In the genomic region with DNA sequence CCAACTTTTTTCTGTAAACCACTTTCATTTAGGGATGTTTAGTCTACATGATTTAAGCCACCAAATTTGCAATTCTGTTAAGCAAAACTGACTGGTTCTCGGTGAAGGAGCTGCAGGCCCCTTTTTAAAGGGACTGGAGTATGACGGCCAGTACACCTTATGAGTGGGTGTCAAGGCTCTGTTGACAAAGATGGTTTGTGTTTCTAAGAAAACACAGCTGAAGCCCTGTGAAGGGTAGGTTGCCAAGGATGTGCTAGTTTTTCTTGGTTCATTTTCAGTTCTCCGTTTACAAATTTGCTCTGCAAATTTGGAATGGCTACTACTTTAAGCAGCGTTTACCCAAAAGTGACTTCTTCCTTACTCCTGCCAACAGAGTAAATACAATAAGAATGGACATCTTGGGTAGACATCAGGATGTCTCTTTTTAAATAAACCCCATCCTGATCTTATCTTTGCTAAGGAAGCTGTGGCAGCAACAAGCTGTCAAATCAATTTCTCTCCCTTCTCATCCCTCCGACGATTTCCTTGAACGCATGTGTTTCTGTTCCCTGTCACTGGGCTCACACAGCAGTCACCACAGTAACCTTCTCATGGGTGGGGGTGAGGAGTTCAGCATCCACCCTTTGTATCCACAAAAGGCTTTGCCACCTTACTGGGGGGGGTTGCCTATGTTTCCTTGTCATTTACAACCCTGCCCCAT, we compare ENCODE assay signal across 29 cellular contexts.
"Had no signal": no experiment of that assay in that cellular context is flagged by ENCODE, and none has a peak within 500 bp of the region (broad histone marks: within the 10 kb centered on the region; RNA-seq: fewer than 3 reads in every experiment).

No MANE protein-coding gene starts in this region.

- H3K27ac ChIP-seq: Peyer's patch, RWPE1, SJCRH30 had no signal

- H3K36me3 ChIP-seq: Peyer's patch, SJCRH30 had no signal

- H3K4me1 ChIP-seq: SJCRH30 had no signal

- H3K36me3 Mint-ChIP-seq: activated CD4-positive, alpha-beta memory T cell treated with anti-CD3 and anti-CD28 coated beads for 36 hours; activated naive CD8-positive, alpha-beta T cell; brain; IgD-negative memory B cell; T-cell had no signal

- H3K27me3 ChIP-seq: Peyer's patch, SJCRH30 had no signal

- H3K27ac Mint-ChIP-seq: activated CD4-positive, alpha-beta memory T cell treated with anti-CD3 and anti-CD28 coated beads for 36 hours; activated CD4-positive, alpha-beta T cell treated with anti-CD3 and anti-CD28 coated beads, Interleukin-2, amount 10 ng/mL, durations not matched to agents 7 days and 5 days; activated naive CD4-positive, alpha-beta T cell treated with anti-CD3 and anti-CD28 coated beads for 36 hours; activated naive CD8-positive, alpha-beta T cell; activated T-helper 17 cell treated with anti-CD3 and anti-CD28 coated beads, Interleukin-2, amount 50 U/mL, for 72 hours; brain; IgD-negative memory B cell; T-cell had no signal

- DNase-seq: activated CD4-positive, alpha-beta memory T cell treated with anti-CD3 and anti-CD28 coated beads for 36 hours; activated CD4-positive, alpha-beta T cell treated with anti-CD3 and anti-CD28 coated beads, Interleukin-2, amount 10 ng/mL, durations not matched to agents 7 days and 5 days; activated CD4-positive, CD25-positive, alpha-beta regulatory T cell; activated CD8-positive, alpha-beta memory T cell treated with anti-CD3 and anti-CD28 coated beads for 24 hours; activated gamma-delta T cell; activated naive CD4-positive, alpha-beta T cell treated with anti-CD3 and anti-CD28 coated beads for 36 hours; activated T-cell treated with anti-CD3 and anti-CD28 coated beads, Interleukin-2, amount 50 U/mL, for 4 hours; amygdala; KG1; MV-4-11; NCI-H1092 treated with DMSO at 0.1 percent for 48 hours; NCI-H1436; NCI-H1694 treated with DMSO at 0.1 percent for 48 hours; NCI-H2081 treated with DMSO at 0.1 percent for 48 hours; NCI-H226; NCI-H774; NK-92 treated with Interleukin-12 subunit alpha and Interleukin-12 subunit beta, amount 100 ng/mL, for 24 hours; Peyer's patch; Right ventricle myocardium superior; SJCRH30; T-cell; T-helper 2 cell; T1000 had no signal

- H3K4me3 ChIP-seq: Peyer's patch, SJCRH30 had no signal

- H3K4me1 Mint-ChIP-seq: brain had no signal

- H3K27me3 Mint-ChIP-seq: activated CD4-positive, alpha-beta memory T cell treated with anti-CD3 and anti-CD28 coated beads for 36 hours had no signal

- H3K4me3 Mint-ChIP-seq: activated CD4-positive, alpha-beta memory T cell treated with anti-CD3 and anti-CD28 coated beads for 36 hours; activated CD4-positive, alpha-beta T cell treated with anti-CD3 and anti-CD28 coated beads, Interleukin-2, amount 10 ng/mL, durations not matched to agents 7 days and 5 days; activated naive CD4-positive, alpha-beta T cell treated with anti-CD3 and anti-CD28 coated beads for 36 hours; activated naive CD8-positive, alpha-beta T cell; activated T-cell treated with anti-CD3 and anti-CD28 coated beads, Interleukin-2, amount 50 U/mL, for 4 hours; activated T-helper 17 cell treated with anti-CD3 and anti-CD28 coated beads, Interleukin-2, amount 50 U/mL, for 72 hours; brain; central memory CD8-positive, alpha-beta T cell; IgD-negative memory B cell; T-cell had no signal

- H3K9me3 ChIP-seq: Peyer's patch, SJCRH30 had no signal

- H3K9me3 Mint-ChIP-seq: activated CD4-positive, alpha-beta memory T cell treated with anti-CD3 and anti-CD28 coated beads for 36 hours; activated CD4-positive, alpha-beta T cell treated with anti-CD3 and anti-CD28 coated beads, Interleukin-2, amount 10 ng/mL, durations not matched to agents 7 days and 5 days; activated naive CD4-positive, alpha-beta T cell treated with anti-CD3 and anti-CD28 coated beads for 36 hours; activated T-cell treated with anti-CD3 and anti-CD28 coated beads, Interleukin-2, amount 50 U/mL, for 4 hours; activated T-helper 17 cell treated with anti-CD3 and anti-CD28 coated beads, Interleukin-2, amount 50 U/mL, for 72 hours; central memory CD8-positive, alpha-beta T cell; IgD-negative memory B cell; T-cell had no signal
